Comparison of ENCODE assay signal across 19 cellular contexts in genomic region chr5:112205840-112206239, GRCh38.
"Had no signal": no experiment of that assay in that cellular context is flagged by ENCODE, and none has a peak within 500 bp of the region (broad histone marks: within the 10 kb centered on the region; RNA-seq: fewer than 3 reads in every experiment).

No MANE protein-coding gene starts in this region.

- H3K9ac ChIP-seq: SK-N-SH had no signal

- H3K36me3 Mint-ChIP-seq: activated naive CD8-positive, alpha-beta T cell treated with anti-CD3 and anti-CD28 coated beads for 36 hours had no signal

- H3K4me3 Mint-ChIP-seq: activated naive CD8-positive, alpha-beta T cell treated with anti-CD3 and anti-CD28 coated beads for 36 hours; T-helper 1 cell treated with Interleukin-12 subunit alpha and Interleukin-12 subunit beta and Interleukin-4 antibody, amounts not matched to agents 30 μg/mL and 1 μg/mL, for 36 hours had no signal

- H3K27ac ChIP-seq: brain microvascular endothelial cell, esophagus squamous epithelium, sigmoid colon had no signal

- H3K27me3 ChIP-seq: brain microvascular endothelial cell, esophagus squamous epithelium, sigmoid colon had no signal

- H3K27ac Mint-ChIP-seq: activated naive CD8-positive, alpha-beta T cell treated with anti-CD3 and anti-CD28 coated beads for 36 hours; T-helper 1 cell treated with Interleukin-12 subunit alpha and Interleukin-12 subunit beta and Interleukin-4 antibody, amounts not matched to agents 30 μg/mL and 1 μg/mL, for 36 hours had no signal

- H3K4me3 ChIP-seq: esophagus squamous epithelium, sigmoid colon had no signal

- H3K36me3 ChIP-seq: brain microvascular endothelial cell, sigmoid colon had no signal

- H3K4me2 ChIP-seq: SK-N-SH had no signal

- DNase-seq: activated CD4-positive, alpha-beta T cell treated with anti-CD3 and anti-CD28 coated beads, Interleukin-2, amount 50 U/mL, for 4 hours; activated CD4-positive, CD25-positive, alpha-beta regulatory T cell treated with anti-CD3 and anti-CD28 coated beads, Interleukin-2, amount 50 U/mL, for 72 hours; activated effector memory CD4-positive, alpha-beta T cell treated with anti-CD3 and anti-CD28 coated beads, Interleukin-2, amount 50 U/mL, for 16 hours; activated naive CD8-positive, alpha-beta T cell treated with anti-CD3 and anti-CD28 coated beads for 36 hours; activated T-cell treated with anti-CD3 and anti-CD28 coated beads, Interleukin-2, amount 50 U/mL, for 1 hour; brain microvascular endothelial cell; cerebellar nuclear complex; dermis blood vessel endothelial cell; esophagus squamous epithelium; foreskin fibroblast; left cardiac atrium; mammary epithelial cell; sigmoid colon; SK-N-SH; stimulated activated CD4-positive, alpha-beta T cell treated with anti-CD3 and anti-CD28 coated beads, Interleukin-2, amount 100 ng/mL, for 24 hours; stimulated activated naive CD4-positive, alpha-beta T cell; substantia nigra; trophoblast cell had no signal

- H3K9me3 ChIP-seq: esophagus squamous epithelium, sigmoid colon, SK-N-SH had no signal

- H3K4me1 ChIP-seq: sigmoid colon had no signal

- H3K9me3 Mint-ChIP-seq: activated naive CD8-positive, alpha-beta T cell treated with anti-CD3 and anti-CD28 coated beads for 36 hours; T-helper 1 cell treated with Interleukin-12 subunit alpha and Interleukin-12 subunit beta and Interleukin-4 antibody, amounts not matched to agents 30 μg/mL and 1 μg/mL, for 36 hours had no signal

- ATAC-seq: left cardiac atrium had no signal
